8 cellular contexts compared by ENCODE assay signal in the genomic region with DNA sequence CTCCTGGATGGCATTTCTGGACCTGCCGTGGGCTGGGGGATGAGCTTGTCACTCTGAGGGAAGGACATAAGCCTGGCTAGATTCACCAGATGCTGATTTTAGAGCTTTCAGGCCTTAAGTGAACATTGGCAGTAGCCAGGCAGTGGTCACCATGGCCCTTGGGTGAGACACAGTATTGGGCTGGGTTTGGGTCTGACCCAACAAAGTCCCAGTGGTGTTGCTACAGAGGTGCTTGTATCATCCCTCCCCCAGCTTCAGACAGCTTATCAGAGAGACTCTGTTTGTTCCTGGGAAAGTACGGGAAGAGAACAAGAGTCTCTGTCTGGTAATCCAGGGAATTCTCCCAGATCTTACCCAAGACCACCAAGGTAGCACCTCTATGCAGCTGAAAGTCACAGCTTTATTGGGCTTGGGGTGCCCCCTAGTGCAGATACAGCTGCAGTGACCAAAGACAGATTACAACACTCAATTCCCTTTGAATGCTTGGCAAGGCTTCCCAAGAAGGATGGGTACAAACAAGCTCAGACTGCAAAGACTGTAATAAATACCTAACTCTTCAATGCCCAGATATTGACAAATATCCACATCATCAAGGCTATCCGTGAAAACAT. TPM values are rescaled to one million over a fixed set of nuclear protein-coding genes. Genes with fewer than 3 reads are reported as not detected.
DNase-seq lines count a peak whose midpoint lies in the region; ATAC-seq and TF ChIP-seq lines count a peak whose summit lies in the region.

No MANE protein-coding gene starts in this region.

- no peak overlapping the region for H3K27ac Mint-ChIP-seq in activated CD4-positive, alpha-beta T cell treated with anti-CD3 and anti-CD28 coated beads for 36 hours
- no peak overlapping the region for H3K27ac Mint-ChIP-seq in neural progenitor cell

- H3K27ac ChIP-seq in neural progenitor cell = no peak overlapping the region

- H3K4me2 ChIP-seq in neural progenitor cell = no peak overlapping the region

- H3K79me2 ChIP-seq in neural progenitor cell (ENCODE audit: low read depth) = no peaks in the 10 kb centered on the region

- H3K4me1 ChIP-seq in neural progenitor cell = no peaks in the 10 kb centered on the region

- no peak overlapping the region for H3K4me3 ChIP-seq in epithelial cell of proximal tubule (ENCODE audit: low read depth, low read length)
- H3K4me3 ChIP-seq in neural progenitor cell = no peak overlapping the region

- no peaks in the 10 kb centered on the region for H3F3A ChIP-seq in neural progenitor cell (ENCODE audit: low read depth)

- H4K20me1 ChIP-seq in neural progenitor cell (ENCODE audit: low read depth) = no peaks in the 10 kb centered on the region

- intact Hi-C loops in activated CD4-positive, alpha-beta T cell treated with anti-CD3 and anti-CD28 coated beads for 36 hours (cut with DNase I, micrococcal nuclease) = loop anchor here (1.0 to 2.0 kb wide), 4 partner anchors 38 to 122 kb away; no protein-coding TSS in a partner anchor

- POLR2A ChIA-PET in activated CD4-positive, alpha-beta T cell treated with anti-CD3 and anti-CD28 coated beads for 36 hours (lab: Charles Lee) = interaction anchor here (0.5 kb wide), 1 partner anchor 10 kb away, joined by 4 read pairs; the partner anchor contains the start of gene RUVBL1

- no peaks in the 10 kb centered on the region for H3K9me3 Mint-ChIP-seq in activated CD4-positive, alpha-beta T cell treated with anti-CD3 and anti-CD28 coated beads for 36 hours (ENCODE audit: low read depth)
- peaks cover 5% of the 10 kb centered on the region for H3K9me3 Mint-ChIP-seq in neural progenitor cell

- H3K4me1 Mint-ChIP-seq in activated CD4-positive, alpha-beta T cell treated with anti-CD3 and anti-CD28 coated beads for 36 hours = no peaks in the 10 kb centered on the region
- no peaks in the 10 kb centered on the region for H3K4me1 Mint-ChIP-seq in neural progenitor cell

- H2AFZ ChIP-seq in neural progenitor cell (replicated peaks) = no peak overlapping the region

- no peak for ATAC-seq in activated CD4-positive, alpha-beta T cell treated with anti-CD3 and anti-CD28 coated beads for 36 hours
- no peak for ATAC-seq in HG02610 (IDR thresholded peaks at IDR 0.05; ENCODE audit: unreplicated experiment)
- ATAC-seq in HG03460 (IDR thresholded peaks at IDR 0.05; ENCODE audit: unreplicated experiment) = no peak

- CTCF ChIA-PET in activated CD4-positive, alpha-beta T cell treated with anti-CD3 and anti-CD28 coated beads for 36 hours (lab: Charles Lee) = interaction anchor here (0.6 to 2.6 kb wide), 18 partner anchors 9 to 467 kb away, joined by 3 to 22 read pairs (median 4); no protein-coding TSS in a partner anchor

- H3K36me3 ChIP-seq in neural progenitor cell = no peaks in the 10 kb centered on the region

- no peaks in the 10 kb centered on the region for H3K36me3 Mint-ChIP-seq in activated CD4-positive, alpha-beta T cell treated with anti-CD3 and anti-CD28 coated beads for 36 hours (ENCODE audit: low read depth)
- no peaks in the 10 kb centered on the region for H3K36me3 Mint-ChIP-seq in neural progenitor cell

- no peak overlapping the region for H3K9ac ChIP-seq in neural progenitor cell

- no peaks in the 10 kb centered on the region for H3K27me3 Mint-ChIP-seq in activated CD4-positive, alpha-beta T cell treated with anti-CD3 and anti-CD28 coated beads for 36 hours
- peaks cover 5% of the 10 kb centered on the region for H3K27me3 Mint-ChIP-seq in neural progenitor cell (ENCODE audit: insufficient read depth, low read depth)

- H3K9me3 ChIP-seq in neural progenitor cell (ENCODE audit: low read depth) = no peaks in the 10 kb centered on the region

- no peak overlapping the region for H3K4me3 Mint-ChIP-seq in activated CD4-positive, alpha-beta T cell treated with anti-CD3 and anti-CD28 coated beads for 36 hours
- H3K4me3 Mint-ChIP-seq in neural progenitor cell = no peak overlapping the region

- TF ChIP-seq CTCF in epithelial cell of proximal tubule (conservative IDR thresholded peaks at IDR 0.05; ENCODE audit: low read depth, low read length) (peak; percentile 83), neural progenitor cell (IDR thresholded peaks at IDR 0.05) (peak; percentile 68)

- DNase-seq in NCI-H2196 (lab: John Stamatoyannopoulos, UW; ENCODE audit: unreplicated experiment) = peak; percentile 21
- DNase-seq in NCI-H2196 treated with DMSO at 0.1 percent for 48 hours (lab: John Stamatoyannopoulos, UW; ENCODE audit: unreplicated experiment) = no peak
- peak; percentile 62 for DNase-seq in NCI-H146 treated with DMSO at 0.1 percent for 48 hours (lab: John Stamatoyannopoulos, UW; ENCODE audit: unreplicated experiment)
- peak; percentile 55 for DNase-seq in activated CD4-positive, alpha-beta T cell treated with anti-CD3 and anti-CD28 coated beads for 36 hours
- no peak for DNase-seq in epithelial cell of proximal tubule (ENCODE audit: low read depth)
- peak; percentile 80 for DNase-seq in neural progenitor cell (ENCODE audit: low spot score)

- H3K27me3 ChIP-seq in neural progenitor cell = peaks cover 38% of the 10 kb centered on the region

RNA-seq across cellular contexts. Expression of gene RUVBL1, which starts 9.8 kb away (rescaled TPM):
- 10 to 100 TPM; 97.0 to 99.9 TPM for total RNA-seq in activated CD4-positive, alpha-beta T cell treated with anti-CD3 and anti-CD28 coated beads for 36 hours
- 82.7 and 148 TPM in 2 replicates for total RNA-seq in epithelial cell of proximal tubule
- 91.4 and 110 TPM in 2 replicates for total RNA-seq in neural progenitor cell (ENCODE audit: low replicate concordance)

RNA-seq across cellular contexts. Expression of gene EEFSEC, which starts 19.9 kb away (rescaled TPM):
- total RNA-seq in activated CD4-positive, alpha-beta T cell treated with anti-CD3 and anti-CD28 coated beads for 36 hours = 10 to 100 TPM; 19.6 to 20.7 TPM
- 10.1 and 20.6 TPM in 2 replicates for total RNA-seq in epithelial cell of proximal tubule
- total RNA-seq in neural progenitor cell (ENCODE audit: low replicate concordance) = 0.92 and 5.8 TPM in 2 replicates

Comparison
In these comparisons a context has a peak if more than half of its experiments do, and no peak if none do; other contexts are left out.
1. DNase-seq: peak in NCI-H2196 (single experiment), NCI-H146 treated with DMSO at 0.1 percent for 48 hours (single experiment), activated CD4-positive, alpha-beta T cell treated with anti-CD3 and anti-CD28 coated beads for 36 hours (single experiment) and neural progenitor cell (single experiment); none in NCI-H2196 treated with DMSO at 0.1 percent for 48 hours (single experiment) and epithelial cell of proximal tubule (single experiment).